Comparison of ENCODE assay signal across 20 cellular contexts in the genomic region with DNA sequence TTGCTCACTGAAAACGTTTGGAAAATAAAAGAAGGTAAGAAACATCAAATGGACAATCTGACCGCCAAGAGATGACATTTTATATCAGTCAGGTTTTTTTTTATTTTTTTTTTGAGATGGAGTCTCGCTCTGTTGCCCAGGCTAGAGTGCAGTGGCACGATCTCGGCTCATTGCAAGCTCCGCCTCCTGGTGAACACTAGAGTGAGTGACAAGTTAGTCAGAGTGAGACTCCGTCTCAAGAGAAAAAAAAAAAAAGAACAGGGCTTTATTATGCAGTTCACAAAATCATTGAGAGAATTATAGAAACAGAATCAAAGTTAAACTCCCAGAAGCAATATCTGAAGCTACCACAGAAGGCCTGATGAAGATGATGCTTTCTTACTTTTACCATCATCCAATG.
DNase-seq lines count a peak whose midpoint lies in the region; ATAC-seq, FAIRE-seq and TF ChIP-seq lines count a peak whose summit lies in the region.
"Had no signal": no experiment of that assay in that cellular context is flagged by ENCODE, and none has a peak within 500 bp of the region (broad histone marks: within the 10 kb centered on the region; RNA-seq: fewer than 3 reads in every experiment).

No MANE protein-coding gene starts in this region.

- H3K4me3 Mint-ChIP-seq in GM23338: no peak overlapping the region
- H3K4me3 Mint-ChIP-seq: CD8-positive, alpha-beta memory T cell; T-helper 1 cell treated with Interleukin-12 subunit alpha and Interleukin-12 subunit beta and Interleukin-4 antibody, amounts not matched to agents 30 μg/mL and 1 μg/mL, for 36 hours had no signal

- TF ChIP-seq POLR2A in GM12878 (IDR thresholded peaks at IDR 0.05; ENCODE audit: low read depth, low read length) (no peak), erythroblast (IDR thresholded peaks at IDR 0.05; ENCODE audit: low read length) (no peak)

- no peak overlapping the region for H3K9ac ChIP-seq in GM12878 (ENCODE audit: control insufficient read depth, insufficient read depth, low read length)

- H3K9me3 ChIP-seq in GM12878 (replicated peaks; ENCODE audit: control insufficient read depth, insufficient read depth, low read length): no peaks in the 10 kb centered on the region
- H3K9me3 ChIP-seq: HAP-1 had no signal

- CTCF ChIA-PET in GM12878 (lab: Yijun Ruan, JAX): no interaction called here

- no peak overlapping the region for H2AFZ ChIP-seq in GM23338
- no peak overlapping the region for H2AFZ ChIP-seq in GM12878 (ENCODE audit: control insufficient read depth, low read depth, low read length)

- H3K4me2 ChIP-seq in GM23338: no peak overlapping the region
- H3K4me2 ChIP-seq in GM12878 (ENCODE audit: control insufficient read depth, insufficient read depth): no peak overlapping the region; the same call in 1 of the 2 replicates

- H3K4me1 Mint-ChIP-seq in GM23338: peaks cover 26% of the 10 kb centered on the region
- H3K4me1 Mint-ChIP-seq: CD8-positive, alpha-beta memory T cell had no signal

- peaks cover 6% of the 10 kb centered on the region; the same call in 1 of the 3 replicates for H3K36me3 Mint-ChIP-seq in GM23338 (ENCODE audit: low read depth)

- in situ Hi-C loops in GM12878 (cut with MboI): no loop called here

- H3K4me3 ChIP-seq in GM23338 (no peak overlapping the region), GM12878 (no peak overlapping the region)
- H3K4me3 ChIP-seq: HAP-1, SJCRH30 had no signal

- peak overlapping the region; percentile 8; the same call in 1 of the 2 replicates for H3K27ac Mint-ChIP-seq in GM23338
- H3K27ac Mint-ChIP-seq: T-helper 1 cell treated with Interleukin-12 subunit alpha and Interleukin-12 subunit beta and Interleukin-4 antibody, amounts not matched to agents 30 μg/mL and 1 μg/mL, for 36 hours had no signal

- TF ChIP-seq EP300 in GM12878 (IDR thresholded peaks at IDR 0.05; ENCODE audit: borderline replicate concordance in 1 of 2, control insufficient read depth in 1 of 2, low read depth in 2 of 2, low read length in 2 of 2): no peak

- RAD21 ChIA-PET in GM12878 (lab: Charles Lee; ENCODE audit: unreplicated experiment): no interaction called here

- no peak overlapping the region for H3K27ac ChIP-seq in GM23338 (ENCODE audit: low read depth)
- H3K27ac ChIP-seq in GM12878 (ENCODE audit: control insufficient read depth, insufficient read depth): no peak overlapping the region
- H3K27ac ChIP-seq: SJCRH30 had no signal

- TF ChIP-seq RAD21 in GM12878 (IDR thresholded peaks at IDR 0.05; ENCODE audit: insufficient read depth, low read depth, low read length): no peak

- H3K27me3 ChIP-seq in GM23338 (ENCODE audit: insufficient read depth) (no peaks in the 10 kb centered on the region), GM12878 (replicated peaks in 1 of 2; ENCODE audit: control insufficient read depth in 2 of 2, insufficient read depth in 2 of 2, low read length in 1 of 2) (no peaks in the 10 kb centered on the region)
- H3K27me3 ChIP-seq: SJCRH30 had no signal

- peak; percentile 45 for ATAC-seq in GM18520 (IDR thresholded peaks at IDR 0.05; ENCODE audit: unreplicated experiment)
- ATAC-seq in GM23338: no peak
- peak; percentile 70 for ATAC-seq in HG03342 (IDR thresholded peaks at IDR 0.05; ENCODE audit: unreplicated experiment)
- ATAC-seq in GM12878: peak; percentile 69
- no peak for ATAC-seq in GM19467 (IDR thresholded peaks at IDR 0.05; ENCODE audit: unreplicated experiment)
- ATAC-seq: PC-3 had no signal

- POLR2A ChIA-PET in GM12878 (lab: Charles Lee): interaction anchor here (0.6 kb wide), 1 partner anchor 421 kb away, joined by 4 read pairs; no protein-coding TSS in a partner anchor

- H3K79me2 ChIP-seq in GM23338 (replicated peaks; ENCODE audit: insufficient read depth): no peaks in the 10 kb centered on the region
- no peaks in the 10 kb centered on the region for H3K79me2 ChIP-seq in GM12878 (ENCODE audit: control insufficient read depth, insufficient read depth, low read length)

- H3F3A ChIP-seq in GM23338 (replicated peaks; ENCODE audit: low read depth): no peaks in the 10 kb centered on the region

- no peaks in the 10 kb centered on the region for H3K9me3 Mint-ChIP-seq in GM23338
- H3K9me3 Mint-ChIP-seq: CD8-positive, alpha-beta memory T cell; T-helper 1 cell treated with Interleukin-12 subunit alpha and Interleukin-12 subunit beta and Interleukin-4 antibody, amounts not matched to agents 30 μg/mL and 1 μg/mL, for 36 hours had no signal

- intact Hi-C loops in GM12878 (cut with micrococcal nuclease; ENCODE audit: unreplicated experiment): no loop called here
- intact Hi-C loops in cardiac septum (cut with DNase I): no loop called here

- SMC1A ChIA-PET in GM12878 (lab: Charles Lee; ENCODE audit: uncharacterized antibody, unreplicated experiment): no interaction called here

- peaks cover 27% of the 10 kb centered on the region for H3K4me1 ChIP-seq in GM23338 (ENCODE audit: insufficient read depth)
- no peaks in the 10 kb centered on the region for H3K4me1 ChIP-seq in GM12878 (ENCODE audit: control insufficient read depth, insufficient read depth, low read length)
- H3K4me1 ChIP-seq: SJCRH30 had no signal

- no peaks in the 10 kb centered on the region for H4K20me1 ChIP-seq in GM23338 (replicated peaks; ENCODE audit: insufficient read depth)
- no peaks in the 10 kb centered on the region for H4K20me1 ChIP-seq in GM12878 (ENCODE audit: control insufficient read depth, insufficient read depth)

- BruUV-seq in GM12878 (replicated peaks; lab: Mats Ljungman, UMichigan): no TSS peak

- FAIRE-seq in GM12878 (lab: Jason Lieb, UNC): no peak
- FAIRE-seq: D721Med had no signal

- no peak for TF ChIP-seq CTCF in GM23338 (conservative IDR thresholded peaks at IDR 0.05; ENCODE audit: low read depth in 2 of 2)
- TF ChIP-seq CTCF in GM12878 (IDR thresholded peaks at IDR 0.05 in 2 of 3, conservative IDR thresholded peaks at IDR 0.05 in 1 of 3; ENCODE audit: control insufficient read depth in 2 of 3, extremely low read depth in 1 of 3, insufficient read depth in 1 of 3, low read depth in 3 of 3, low read length in 3 of 3): no peak

- DNase-seq in GM23338 (ENCODE audit: low spot score): no peak
- no peak for DNase-seq in GM12878 (ENCODE audit: low read depth, low spot score)
- no peak for DNase-seq in erythroblast (lab: John Stamatoyannopoulos, UW)
- no peak for DNase-seq in cardiac septum (ENCODE audit: low spot score)
- DNase-seq in RPMI8226: no peak
- DNase-seq: ACHN; C1 segment of cervical spinal cord; CD8-positive, alpha-beta memory T cell; KBM-7; NCI-H1105 treated with DMSO at 0.1 percent for 48 hours; NCI-H1694; NCI-H2081 treated with DMSO at 0.1 percent for 48 hours; PC-3; SJCRH30 had no signal

- no peaks in the 10 kb centered on the region for H3K9me2 ChIP-seq in GM23338 (ENCODE audit: insufficient read depth)

- no peaks in the 10 kb centered on the region for H3K27me3 Mint-ChIP-seq in GM23338 (ENCODE audit: insufficient read depth, low read depth, poor library complexity)
- H3K27me3 Mint-ChIP-seq: CD8-positive, alpha-beta memory T cell had no signal

- H3K36me3 ChIP-seq in GM23338 (ENCODE audit: insufficient read depth) (no peaks in the 10 kb centered on the region), GM12878 (ENCODE audit: control insufficient read depth in 2 of 2, insufficient read depth in 2 of 2, low read length in 1 of 2) (no peaks in the 10 kb centered on the region)
- H3K36me3 ChIP-seq: HAP-1, SJCRH30 had no signal

- 44% methylated on average over 7 of the region's 7 CpGs for WGBS in GM12878 (ENCODE audit: insufficient coverage, insufficient replicate concordance, low lambda C conversion rate, missing lambda C conversion rate)

TF ChIP-seq in GM23338, 12 proteins besides CTCF, POLR2A, EP300 and RAD21 (continues in another document):
- TF ChIP-seq ZNF114 (CRISPR knock-in tag; IDR thresholded peaks at IDR 0.05) (no peak), EZH2 (IDR thresholded peaks at IDR 0.05; ENCODE audit: low read depth, unreplicated experiment) (no peak), ZNF331 (CRISPR knock-in tag; IDR thresholded peaks at IDR 0.05; ENCODE audit: low read depth) (no peak)
- TF ChIP-seq, protein P1, sequence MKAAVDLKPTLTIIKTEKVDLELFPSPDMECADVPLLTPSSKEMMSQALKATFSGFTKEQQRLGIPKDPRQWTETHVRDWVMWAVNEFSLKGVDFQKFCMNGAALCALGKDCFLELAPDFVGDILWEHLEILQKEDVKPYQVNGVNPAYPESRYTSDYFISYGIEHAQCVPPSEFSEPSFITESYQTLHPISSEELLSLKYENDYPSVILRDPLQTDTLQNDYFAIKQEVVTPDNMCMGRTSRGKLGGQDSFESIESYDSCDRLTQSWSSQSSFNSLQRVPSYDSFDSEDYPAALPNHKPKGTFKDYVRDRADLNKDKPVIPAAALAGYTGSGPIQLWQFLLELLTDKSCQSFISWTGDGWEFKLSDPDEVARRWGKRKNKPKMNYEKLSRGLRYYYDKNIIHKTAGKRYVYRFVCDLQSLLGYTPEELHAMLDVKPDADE (IDR thresholded peaks at IDR 0.05): no peak

TF ChIP-seq in GM12878, 131 proteins besides CTCF, POLR2A, EP300 and RAD21 (continues in another document):
- TF ChIP-seq ZNF384 (IDR thresholded peaks at IDR 0.05; ENCODE audit: borderline replicate concordance, low read depth, low read length): no peak
- TF ChIP-seq NFYA (IDR thresholded peaks at IDR 0.05; ENCODE audit: borderline replicate concordance, low read depth, low read length): no peak

Comparison
In these comparisons a context has a peak if more than half of its experiments do, and no peak if none do; other contexts are left out.
1. ATAC-seq: peak in GM18520 (single experiment), HG03342 (single experiment) and GM12878 (single experiment); none in GM23338 (single experiment) and GM19467 (single experiment).